Comparison of ENCODE assay signal across 9 cellular contexts in genomic region chr5:1208743-1209551, GRCh38. TPM values are rescaled to one million over a fixed set of nuclear protein-coding genes. Genes with fewer than 3 reads are reported as not detected.
DNase-seq lines count a peak whose midpoint lies in the region; ATAC-seq, FAIRE-seq and TF ChIP-seq lines count a peak whose summit lies in the region.
"Had no signal": no experiment of that assay in that cellular context is flagged by ENCODE, and none has a peak within 500 bp of the region (broad histone marks: within the 10 kb centered on the region; RNA-seq: fewer than 3 reads in every experiment).

No MANE protein-coding gene starts in this region.

- ATAC-seq in lower lobe of right lung (peak; percentile 40 to 42), HG03460 (IDR thresholded peaks at IDR 0.05; ENCODE audit: unreplicated experiment) (no peak), GM21390 (IDR thresholded peaks at IDR 0.05; ENCODE audit: unreplicated experiment) (no peak)

- intact Hi-C loops in lower lobe of right lung (cut with DNase I), result no loop called here

- DNase-seq in COLO668 (lab: John Stamatoyannopoulos, UW; ENCODE audit: unreplicated experiment) (peak; percentile 85), HTR-8/SVneo (ENCODE audit: insufficient read length, low spot score) (peak; percentile 95), astrocyte of the cerebellum (ENCODE audit: low read depth) (no peak), lower lobe of right lung (peak; percentile 41), foreskin melanocyte (no peak), activated gamma-delta T cell treated with Interleukin-2 at 50 U/mL for 16 hours (no peak)
- DNase-seq: amniotic stem cell had no signal

- H3K4me3 ChIP-seq in astrocyte of the cerebellum (ENCODE audit: low read depth, low read length) (no peak overlapping the region), lower lobe of right lung (no peak overlapping the region)

- in situ Hi-C loops in astrocyte of the cerebellum (cut with HindIII; ENCODE audit: low sequenced_read_pairs), result no loop called here

- H3K36me3 ChIP-seq in lower lobe of right lung, result no peaks in the 10 kb centered on the region

- peaks cover 6% of the 10 kb centered on the region for H3K27me3 ChIP-seq in lower lobe of right lung (ENCODE audit: low read depth)

- FAIRE-seq in HTR-8/SVneo (lab: Jason Lieb, UNC), result peak; percentile 16

- H3K9me3 ChIP-seq in lower lobe of right lung, result no peaks in the 10 kb centered on the region

- TF ChIP-seq CTCF in astrocyte of the cerebellum (IDR thresholded peaks at IDR 0.05; ENCODE audit: low read depth, low read length, missing control alignments) (peak; percentile 53), lower lobe of right lung (IDR thresholded peaks at IDR 0.05) (peak; percentile 31)

- H3K4me1 ChIP-seq in lower lobe of right lung, result peaks cover 6% of the 10 kb centered on the region

- no peak overlapping the region for H3K27ac ChIP-seq in lower lobe of right lung

RNA-seq across cellular contexts. Expression of gene SLC6A19, which starts 7.6 kb away (rescaled TPM):
- total RNA-seq in lower lobe of right lung, result not detected

RNA-seq across cellular contexts. Expression of gene SLC6A18, which starts 16.2 kb away (rescaled TPM):
- not detected for total RNA-seq in lower lobe of right lung

Comparison
In these comparisons a context has a peak if more than half of its experiments do, and no peak if none do; other contexts are left out.
1. DNase-seq: peak in COLO668 (single experiment), HTR-8/SVneo (single experiment) and lower lobe of right lung (single experiment); none in astrocyte of the cerebellum (single experiment), foreskin melanocyte (single experiment) and activated gamma-delta T cell treated with Interleukin-2 at 50 U/mL for 16 hours (single experiment).
2. ATAC-seq: peak in lower lobe of right lung (2 of 2); none in HG03460 (single experiment) and GM21390 (single experiment).